Comparison of ENCODE assay signal across 1 cellular context in the genomic region with DNA sequence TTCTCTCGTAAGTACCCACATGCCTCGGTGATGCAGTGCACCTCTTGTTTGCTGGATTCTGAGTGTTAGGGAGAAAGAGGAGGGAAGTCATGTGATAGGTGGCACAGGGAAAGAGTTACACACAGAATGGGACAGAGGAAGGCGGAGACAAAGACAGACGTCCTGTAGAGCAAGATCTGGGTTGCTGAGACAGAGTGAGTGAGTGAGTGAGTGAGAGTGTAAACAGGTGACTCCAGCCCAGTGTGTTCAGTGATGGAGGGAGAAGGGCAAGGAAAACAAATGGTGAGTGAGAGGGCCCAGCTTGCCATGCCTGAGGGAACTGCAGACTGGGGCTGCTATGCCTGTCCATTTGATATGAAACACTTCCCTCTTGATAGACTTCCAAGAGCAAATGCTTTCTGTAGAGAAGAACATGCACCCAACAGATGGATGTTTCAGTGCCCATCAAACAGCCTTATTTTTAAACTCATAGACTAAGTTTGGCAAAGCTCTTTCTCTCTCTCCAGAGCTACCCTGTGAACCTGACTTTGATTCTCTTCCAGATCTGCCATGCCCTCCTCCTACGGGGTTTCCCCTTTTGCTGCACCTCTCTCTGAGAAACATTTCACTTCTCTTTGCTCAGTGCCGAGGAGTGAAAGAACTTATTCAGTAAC.
TF ChIP-seq lines count a peak whose summit lies in the region.

No MANE protein-coding gene starts in this region.

TF ChIP-seq in H1, 55 proteins besides CTCF, POLR2A, EP300 and RAD21:
- TF ChIP-seq CHD2 (IDR thresholded peaks at IDR 0.05; ENCODE audit: low read length) (no peak), SIX5 (IDR thresholded peaks at IDR 0.05; ENCODE audit: low read depth, low read length) (no peak), RXRA (IDR thresholded peaks at IDR 0.05; ENCODE audit: insufficient read depth, low read depth, low read length) (no peak), HDAC2 (IDR thresholded peaks at IDR 0.05; ENCODE audit: borderline replicate concordance in 1 of 2, low read depth in 2 of 2, low read length in 2 of 2) (no peak), RFX5 (IDR thresholded peaks at IDR 0.05; ENCODE audit: borderline replicate concordance, low read depth, low read length) (no peak), NRF1 (IDR thresholded peaks at IDR 0.05; ENCODE audit: low read depth, low read length) (no peak), JUND (IDR thresholded peaks at IDR 0.05; ENCODE audit: low read length) (no peak), SP1 (IDR thresholded peaks at IDR 0.05; ENCODE audit: low read depth, low read length) (no peak), MAFK (IDR thresholded peaks at IDR 0.05; ENCODE audit: low read depth, low read length) (no peak), RBBP5 (IDR thresholded peaks at IDR 0.05; ENCODE audit: borderline replicate concordance, low read depth, low read length) (no peak), SP4 (IDR thresholded peaks at IDR 0.05; ENCODE audit: low read length) (no peak), SIN3A (conservative IDR thresholded peaks at IDR 0.05 in 1 of 2, IDR thresholded peaks at IDR 0.05 in 1 of 2; ENCODE audit: low read depth in 1 of 2, low read length in 2 of 2) (no peak), CREB1 (IDR thresholded peaks at IDR 0.05) (no peak), GABPA (IDR thresholded peaks at IDR 0.05; ENCODE audit: borderline replicate concordance, insufficient read depth, low read length) (no peak), POU5F1 (IDR thresholded peaks at IDR 0.05; ENCODE audit: low read depth, low read length) (no peak), BACH1 (IDR thresholded peaks at IDR 0.05; ENCODE audit: low read length) (no peak)
- TF ChIP-seq, protein P1, sequence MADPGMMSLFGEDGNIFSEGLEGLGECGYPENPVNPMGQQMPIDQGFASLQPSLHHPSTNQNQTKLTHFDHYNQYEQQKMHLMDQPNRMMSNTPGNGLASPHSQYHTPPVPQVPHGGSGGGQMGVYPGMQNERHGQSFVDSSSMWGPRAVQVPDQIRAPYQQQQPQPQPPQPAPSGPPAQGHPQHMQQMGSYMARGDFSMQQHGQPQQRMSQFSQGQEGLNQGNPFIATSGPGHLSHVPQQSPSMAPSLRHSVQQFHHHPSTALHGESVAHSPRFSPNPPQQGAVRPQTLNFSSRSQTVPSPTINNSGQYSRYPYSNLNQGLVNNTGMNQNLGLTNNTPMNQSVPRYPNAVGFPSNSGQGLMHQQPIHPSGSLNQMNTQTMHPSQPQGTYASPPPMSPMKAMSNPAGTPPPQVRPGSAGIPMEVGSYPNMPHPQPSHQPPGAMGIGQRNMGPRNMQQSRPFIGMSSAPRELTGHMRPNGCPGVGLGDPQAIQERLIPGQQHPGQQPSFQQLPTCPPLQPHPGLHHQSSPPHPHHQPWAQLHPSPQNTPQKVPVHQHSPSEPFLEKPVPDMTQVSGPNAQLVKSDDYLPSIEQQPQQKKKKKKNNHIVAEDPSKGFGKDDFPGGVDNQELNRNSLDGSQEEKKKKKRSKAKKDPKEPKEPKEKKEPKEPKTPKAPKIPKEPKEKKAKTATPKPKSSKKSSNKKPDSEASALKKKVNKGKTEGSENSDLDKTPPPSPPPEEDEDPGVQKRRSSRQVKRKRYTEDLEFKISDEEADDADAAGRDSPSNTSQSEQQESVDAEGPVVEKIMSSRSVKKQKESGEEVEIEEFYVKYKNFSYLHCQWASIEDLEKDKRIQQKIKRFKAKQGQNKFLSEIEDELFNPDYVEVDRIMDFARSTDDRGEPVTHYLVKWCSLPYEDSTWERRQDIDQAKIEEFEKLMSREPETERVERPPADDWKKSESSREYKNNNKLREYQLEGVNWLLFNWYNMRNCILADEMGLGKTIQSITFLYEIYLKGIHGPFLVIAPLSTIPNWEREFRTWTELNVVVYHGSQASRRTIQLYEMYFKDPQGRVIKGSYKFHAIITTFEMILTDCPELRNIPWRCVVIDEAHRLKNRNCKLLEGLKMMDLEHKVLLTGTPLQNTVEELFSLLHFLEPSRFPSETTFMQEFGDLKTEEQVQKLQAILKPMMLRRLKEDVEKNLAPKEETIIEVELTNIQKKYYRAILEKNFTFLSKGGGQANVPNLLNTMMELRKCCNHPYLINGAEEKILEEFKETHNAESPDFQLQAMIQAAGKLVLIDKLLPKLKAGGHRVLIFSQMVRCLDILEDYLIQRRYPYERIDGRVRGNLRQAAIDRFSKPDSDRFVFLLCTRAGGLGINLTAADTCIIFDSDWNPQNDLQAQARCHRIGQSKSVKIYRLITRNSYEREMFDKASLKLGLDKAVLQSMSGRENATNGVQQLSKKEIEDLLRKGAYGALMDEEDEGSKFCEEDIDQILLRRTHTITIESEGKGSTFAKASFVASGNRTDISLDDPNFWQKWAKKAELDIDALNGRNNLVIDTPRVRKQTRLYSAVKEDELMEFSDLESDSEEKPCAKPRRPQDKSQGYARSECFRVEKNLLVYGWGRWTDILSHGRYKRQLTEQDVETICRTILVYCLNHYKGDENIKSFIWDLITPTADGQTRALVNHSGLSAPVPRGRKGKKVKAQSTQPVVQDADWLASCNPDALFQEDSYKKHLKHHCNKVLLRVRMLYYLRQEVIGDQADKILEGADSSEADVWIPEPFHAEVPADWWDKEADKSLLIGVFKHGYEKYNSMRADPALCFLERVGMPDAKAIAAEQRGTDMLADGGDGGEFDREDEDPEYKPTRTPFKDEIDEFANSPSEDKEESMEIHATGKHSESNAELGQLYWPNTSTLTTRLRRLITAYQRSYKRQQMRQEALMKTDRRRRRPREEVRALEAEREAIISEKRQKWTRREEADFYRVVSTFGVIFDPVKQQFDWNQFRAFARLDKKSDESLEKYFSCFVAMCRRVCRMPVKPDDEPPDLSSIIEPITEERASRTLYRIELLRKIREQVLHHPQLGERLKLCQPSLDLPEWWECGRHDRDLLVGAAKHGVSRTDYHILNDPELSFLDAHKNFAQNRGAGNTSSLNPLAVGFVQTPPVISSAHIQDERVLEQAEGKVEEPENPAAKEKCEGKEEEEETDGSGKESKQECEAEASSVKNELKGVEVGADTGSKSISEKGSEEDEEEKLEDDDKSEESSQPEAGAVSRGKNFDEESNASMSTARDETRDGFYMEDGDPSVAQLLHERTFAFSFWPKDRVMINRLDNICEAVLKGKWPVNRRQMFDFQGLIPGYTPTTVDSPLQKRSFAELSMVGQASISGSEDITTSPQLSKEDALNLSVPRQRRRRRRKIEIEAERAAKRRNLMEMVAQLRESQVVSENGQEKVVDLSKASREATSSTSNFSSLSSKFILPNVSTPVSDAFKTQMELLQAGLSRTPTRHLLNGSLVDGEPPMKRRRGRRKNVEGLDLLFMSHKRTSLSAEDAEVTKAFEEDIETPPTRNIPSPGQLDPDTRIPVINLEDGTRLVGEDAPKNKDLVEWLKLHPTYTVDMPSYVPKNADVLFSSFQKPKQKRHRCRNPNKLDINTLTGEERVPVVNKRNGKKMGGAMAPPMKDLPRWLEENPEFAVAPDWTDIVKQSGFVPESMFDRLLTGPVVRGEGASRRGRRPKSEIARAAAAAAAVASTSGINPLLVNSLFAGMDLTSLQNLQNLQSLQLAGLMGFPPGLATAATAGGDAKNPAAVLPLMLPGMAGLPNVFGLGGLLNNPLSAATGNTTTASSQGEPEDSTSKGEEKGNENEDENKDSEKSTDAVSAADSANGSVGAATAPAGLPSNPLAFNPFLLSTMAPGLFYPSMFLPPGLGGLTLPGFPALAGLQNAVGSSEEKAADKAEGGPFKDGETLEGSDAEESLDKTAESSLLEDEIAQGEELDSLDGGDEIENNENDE (IDR thresholded peaks at IDR 0.05; ENCODE audit: insufficient replicate concordance, low read length) = no peak
- TF ChIP-seq, protein P2, sequence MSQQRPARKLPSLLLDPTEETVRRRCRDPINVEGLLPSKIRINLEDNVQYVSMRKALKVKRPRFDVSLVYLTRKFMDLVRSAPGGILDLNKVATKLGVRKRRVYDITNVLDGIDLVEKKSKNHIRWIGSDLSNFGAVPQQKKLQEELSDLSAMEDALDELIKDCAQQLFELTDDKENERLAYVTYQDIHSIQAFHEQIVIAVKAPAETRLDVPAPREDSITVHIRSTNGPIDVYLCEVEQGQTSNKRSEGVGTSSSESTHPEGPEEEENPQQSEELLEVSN (IDR thresholded peaks at IDR 0.05) = no peak
